In the genomic region with DNA sequence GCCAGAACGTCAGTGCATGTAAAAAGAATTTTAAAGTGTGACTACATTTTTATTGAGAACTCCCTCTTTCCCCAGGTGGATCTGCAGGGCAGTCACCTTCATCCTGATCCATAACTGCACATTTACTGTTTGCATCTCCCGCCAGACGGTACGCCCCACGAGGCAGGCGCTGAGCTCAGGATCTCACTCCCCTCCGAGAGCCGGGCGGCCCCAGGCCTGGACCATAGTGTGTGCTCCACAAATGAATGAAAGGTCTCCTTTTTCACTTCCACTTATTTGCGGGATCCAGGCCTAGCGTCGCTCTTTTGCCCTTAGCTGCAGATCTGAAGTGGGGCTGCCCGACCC, we compare ENCODE assay signal across 1 cellular context.
TF ChIP-seq lines count a peak whose summit lies in the region.

No MANE protein-coding gene starts in this region.

TF ChIP-seq in HepG2, 621 proteins besides CTCF, POLR2A, EP300 and RAD21 (continues in another document):
- TF ChIP-seq, protein P1, sequence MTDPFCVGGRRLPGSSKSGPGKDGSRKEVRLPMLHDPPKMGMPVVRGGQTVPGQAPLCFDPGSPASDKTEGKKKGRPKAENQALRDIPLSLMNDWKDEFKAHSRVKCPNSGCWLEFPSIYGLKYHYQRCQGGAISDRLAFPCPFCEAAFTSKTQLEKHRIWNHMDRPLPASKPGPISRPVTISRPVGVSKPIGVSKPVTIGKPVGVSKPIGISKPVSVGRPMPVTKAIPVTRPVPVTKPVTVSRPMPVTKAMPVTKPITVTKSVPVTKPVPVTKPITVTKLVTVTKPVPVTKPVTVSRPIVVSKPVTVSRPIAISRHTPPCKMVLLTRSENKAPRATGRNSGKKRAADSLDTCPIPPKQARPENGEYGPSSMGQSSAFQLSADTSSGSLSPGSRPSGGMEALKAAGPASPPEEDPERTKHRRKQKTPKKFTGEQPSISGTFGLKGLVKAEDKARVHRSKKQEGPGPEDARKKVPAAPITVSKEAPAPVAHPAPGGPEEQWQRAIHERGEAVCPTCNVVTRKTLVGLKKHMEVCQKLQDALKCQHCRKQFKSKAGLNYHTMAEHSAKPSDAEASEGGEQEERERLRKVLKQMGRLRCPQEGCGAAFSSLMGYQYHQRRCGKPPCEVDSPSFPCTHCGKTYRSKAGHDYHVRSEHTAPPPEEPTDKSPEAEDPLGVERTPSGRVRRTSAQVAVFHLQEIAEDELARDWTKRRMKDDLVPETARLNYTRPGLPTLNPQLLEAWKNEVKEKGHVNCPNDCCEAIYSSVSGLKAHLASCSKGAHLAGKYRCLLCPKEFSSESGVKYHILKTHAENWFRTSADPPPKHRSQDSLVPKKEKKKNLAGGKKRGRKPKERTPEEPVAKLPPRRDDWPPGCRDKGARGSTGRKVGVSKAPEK (CRISPR knock-in tag; IDR thresholded peaks at IDR 0.05; ENCODE audit: borderline replicate concordance) = no peak
- TF ChIP-seq, protein P2, sequence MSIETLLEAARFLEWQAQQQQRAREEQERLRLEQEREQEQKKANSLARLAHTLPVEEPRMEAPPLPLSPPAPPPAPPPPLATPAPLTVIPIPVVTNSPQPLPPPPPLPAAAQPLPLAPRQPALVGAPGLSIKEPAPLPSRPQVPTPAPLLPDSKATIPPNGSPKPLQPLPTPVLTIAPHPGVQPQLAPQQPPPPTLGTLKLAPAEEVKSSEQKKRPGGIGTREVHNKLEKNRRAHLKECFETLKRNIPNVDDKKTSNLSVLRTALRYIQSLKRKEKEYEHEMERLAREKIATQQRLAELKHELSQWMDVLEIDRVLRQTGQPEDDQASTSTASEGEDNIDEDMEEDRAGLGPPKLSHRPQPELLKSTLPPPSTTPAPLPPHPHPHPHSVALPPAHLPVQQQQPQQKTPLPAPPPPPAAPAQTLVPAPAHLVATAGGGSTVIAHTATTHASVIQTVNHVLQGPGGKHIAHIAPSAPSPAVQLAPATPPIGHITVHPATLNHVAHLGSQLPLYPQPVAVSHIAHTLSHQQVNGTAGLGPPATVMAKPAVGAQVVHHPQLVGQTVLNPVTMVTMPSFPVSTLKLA (IDR thresholded peaks at IDR 0.05) = peak; percentile 15; the same call in 1 of the 2 replicates
- TF ChIP-seq ZNF224 (CRISPR knock-in tag; IDR thresholded peaks at IDR 0.05) (no peak), ZNF878 (CRISPR knock-in tag; IDR thresholded peaks at IDR 0.05) (0 out of 2 replicates have a peak, but pooled peaks have one; percentile 10), CHD2 (IDR thresholded peaks at IDR 0.05; ENCODE audit: low read depth, low read length) (no peak), ZBTB7B (CRISPR knock-in tag; IDR thresholded peaks at IDR 0.05) (no peak), SKI (IDR thresholded peaks at IDR 0.05; ENCODE audit: partially characterized antibody) (no peak), ESRRA (CRISPR knock-in tag; IDR thresholded peaks at IDR 0.05; ENCODE audit: low read depth) (no peak), ATF7 (IDR thresholded peaks at IDR 0.05) (no peak), ATF7 (CRISPR knock-in tag; IDR thresholded peaks at IDR 0.05) (no peak), ZNF619 (CRISPR knock-in tag; IDR thresholded peaks at IDR 0.05) (no peak), USF2 (IDR thresholded peaks at IDR 0.05; ENCODE audit: low read depth, low read length) (no peak), USF2 (CRISPR knock-in tag; IDR thresholded peaks at IDR 0.05; ENCODE audit: borderline replicate concordance) (no peak), E2F5 (CRISPR knock-in tag; conservative IDR thresholded peaks at IDR 0.05) (0 out of 2 replicates have a peak, but pooled peaks have one; percentile 33), POLR2AphosphoS2 (IDR thresholded peaks at IDR 0.05; ENCODE audit: low read depth, low read length) (no peak), ZNF451 (CRISPR knock-in tag; IDR thresholded peaks at IDR 0.05) (0 out of 2 replicates have a peak, but pooled peaks have one; percentile 3), ZBTB1 (CRISPR knock-in tag; IDR thresholded peaks at IDR 0.05; ENCODE audit: borderline replicate concordance) (no peak), RCOR2 (CRISPR knock-in tag; IDR thresholded peaks at IDR 0.05) (no peak), HDAC1 (CRISPR knock-in tag; IDR thresholded peaks at IDR 0.05) (no peak), ZFP1 (CRISPR knock-in tag; IDR thresholded peaks at IDR 0.05) (no peak), ZNF441 (CRISPR knock-in tag; IDR thresholded peaks at IDR 0.05; ENCODE audit: borderline replicate concordance) (no peak), PRPF4 (IDR thresholded peaks at IDR 0.05; ENCODE audit: low read depth, low read length, poor library complexity, severe bottlenecking) (no peak), SP5 (CRISPR knock-in tag; IDR thresholded peaks at IDR 0.05; ENCODE audit: borderline replicate concordance, low read depth) (no peak), U2AF1 (optimal IDR thresholded peaks at IDR 0.05; ENCODE audit: low read depth, low read length) (peak; percentile 39), KDM1A (CRISPR knock-in tag; IDR thresholded peaks at IDR 0.05) (no peak), ZFX (CRISPR knock-in tag; IDR thresholded peaks at IDR 0.05; ENCODE audit: low read depth) (no peak)
- TF ChIP-seq, protein P3, sequence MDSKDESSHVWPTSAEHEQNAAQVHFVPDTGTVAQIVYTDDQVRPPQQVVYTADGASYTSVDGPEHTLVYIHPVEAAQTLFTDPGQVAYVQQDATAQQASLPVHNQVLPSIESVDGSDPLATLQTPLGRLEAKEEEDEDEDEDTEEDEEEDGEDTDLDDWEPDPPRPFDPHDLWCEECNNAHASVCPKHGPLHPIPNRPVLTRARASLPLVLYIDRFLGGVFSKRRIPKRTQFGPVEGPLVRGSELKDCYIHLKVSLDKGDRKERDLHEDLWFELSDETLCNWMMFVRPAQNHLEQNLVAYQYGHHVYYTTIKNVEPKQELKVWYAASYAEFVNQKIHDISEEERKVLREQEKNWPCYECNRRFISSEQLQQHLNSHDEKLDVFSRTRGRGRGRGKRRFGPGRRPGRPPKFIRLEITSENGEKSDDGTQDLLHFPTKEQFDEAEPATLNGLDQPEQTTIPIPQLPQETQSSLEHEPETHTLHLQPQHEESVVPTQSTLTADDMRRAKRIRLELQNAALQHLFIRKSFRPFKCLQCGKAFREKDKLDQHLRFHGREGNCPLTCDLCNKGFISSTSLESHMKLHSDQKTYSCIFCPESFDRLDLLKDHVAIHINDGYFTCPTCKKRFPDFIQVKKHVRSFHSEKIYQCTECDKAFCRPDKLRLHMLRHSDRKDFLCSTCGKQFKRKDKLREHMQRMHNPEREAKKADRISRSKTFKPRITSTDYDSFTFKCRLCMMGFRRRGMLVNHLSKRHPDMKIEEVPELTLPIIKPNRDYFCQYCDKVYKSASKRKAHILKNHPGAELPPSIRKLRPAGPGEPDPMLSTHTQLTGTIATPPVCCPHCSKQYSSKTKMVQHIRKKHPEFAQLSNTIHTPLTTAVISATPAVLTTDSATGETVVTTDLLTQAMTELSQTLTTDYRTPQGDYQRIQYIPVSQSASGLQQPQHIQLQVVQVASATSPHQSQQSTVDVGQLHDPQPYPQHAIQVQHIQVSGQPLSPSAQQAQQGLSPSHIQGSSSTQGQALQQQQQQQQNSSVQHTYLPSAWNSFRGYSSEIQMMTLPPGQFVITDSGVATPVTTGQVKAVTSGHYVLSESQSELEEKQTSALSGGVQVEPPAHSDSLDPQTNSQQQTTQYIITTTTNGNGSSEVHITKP (CRISPR knock-in tag; IDR thresholded peaks at IDR 0.05; ENCODE audit: low read depth) = no peak
- TF ChIP-seq, protein P4, sequence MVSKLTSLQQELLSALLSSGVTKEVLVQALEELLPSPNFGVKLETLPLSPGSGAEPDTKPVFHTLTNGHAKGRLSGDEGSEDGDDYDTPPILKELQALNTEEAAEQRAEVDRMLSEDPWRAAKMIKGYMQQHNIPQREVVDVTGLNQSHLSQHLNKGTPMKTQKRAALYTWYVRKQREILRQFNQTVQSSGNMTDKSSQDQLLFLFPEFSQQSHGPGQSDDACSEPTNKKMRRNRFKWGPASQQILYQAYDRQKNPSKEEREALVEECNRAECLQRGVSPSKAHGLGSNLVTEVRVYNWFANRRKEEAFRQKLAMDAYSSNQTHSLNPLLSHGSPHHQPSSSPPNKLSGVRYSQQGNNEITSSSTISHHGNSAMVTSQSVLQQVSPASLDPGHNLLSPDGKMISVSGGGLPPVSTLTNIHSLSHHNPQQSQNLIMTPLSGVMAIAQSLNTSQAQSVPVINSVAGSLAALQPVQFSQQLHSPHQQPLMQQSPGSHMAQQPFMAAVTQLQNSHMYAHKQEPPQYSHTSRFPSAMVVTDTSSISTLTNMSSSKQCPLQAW (CRISPR knock-in tag; IDR thresholded peaks at IDR 0.05) = no peak
- TF ChIP-seq, protein P5, sequence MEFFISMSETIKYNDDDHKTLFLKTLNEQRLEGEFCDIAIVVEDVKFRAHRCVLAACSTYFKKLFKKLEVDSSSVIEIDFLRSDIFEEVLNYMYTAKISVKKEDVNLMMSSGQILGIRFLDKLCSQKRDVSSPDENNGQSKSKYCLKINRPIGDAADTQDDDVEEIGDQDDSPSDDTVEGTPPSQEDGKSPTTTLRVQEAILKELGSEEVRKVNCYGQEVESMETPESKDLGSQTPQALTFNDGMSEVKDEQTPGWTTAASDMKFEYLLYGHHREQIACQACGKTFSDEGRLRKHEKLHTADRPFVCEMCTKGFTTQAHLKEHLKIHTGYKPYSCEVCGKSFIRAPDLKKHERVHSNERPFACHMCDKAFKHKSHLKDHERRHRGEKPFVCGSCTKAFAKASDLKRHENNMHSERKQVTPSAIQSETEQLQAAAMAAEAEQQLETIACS (CRISPR knock-in tag; IDR thresholded peaks at IDR 0.05) = no peak
- TF ChIP-seq, protein P6, sequence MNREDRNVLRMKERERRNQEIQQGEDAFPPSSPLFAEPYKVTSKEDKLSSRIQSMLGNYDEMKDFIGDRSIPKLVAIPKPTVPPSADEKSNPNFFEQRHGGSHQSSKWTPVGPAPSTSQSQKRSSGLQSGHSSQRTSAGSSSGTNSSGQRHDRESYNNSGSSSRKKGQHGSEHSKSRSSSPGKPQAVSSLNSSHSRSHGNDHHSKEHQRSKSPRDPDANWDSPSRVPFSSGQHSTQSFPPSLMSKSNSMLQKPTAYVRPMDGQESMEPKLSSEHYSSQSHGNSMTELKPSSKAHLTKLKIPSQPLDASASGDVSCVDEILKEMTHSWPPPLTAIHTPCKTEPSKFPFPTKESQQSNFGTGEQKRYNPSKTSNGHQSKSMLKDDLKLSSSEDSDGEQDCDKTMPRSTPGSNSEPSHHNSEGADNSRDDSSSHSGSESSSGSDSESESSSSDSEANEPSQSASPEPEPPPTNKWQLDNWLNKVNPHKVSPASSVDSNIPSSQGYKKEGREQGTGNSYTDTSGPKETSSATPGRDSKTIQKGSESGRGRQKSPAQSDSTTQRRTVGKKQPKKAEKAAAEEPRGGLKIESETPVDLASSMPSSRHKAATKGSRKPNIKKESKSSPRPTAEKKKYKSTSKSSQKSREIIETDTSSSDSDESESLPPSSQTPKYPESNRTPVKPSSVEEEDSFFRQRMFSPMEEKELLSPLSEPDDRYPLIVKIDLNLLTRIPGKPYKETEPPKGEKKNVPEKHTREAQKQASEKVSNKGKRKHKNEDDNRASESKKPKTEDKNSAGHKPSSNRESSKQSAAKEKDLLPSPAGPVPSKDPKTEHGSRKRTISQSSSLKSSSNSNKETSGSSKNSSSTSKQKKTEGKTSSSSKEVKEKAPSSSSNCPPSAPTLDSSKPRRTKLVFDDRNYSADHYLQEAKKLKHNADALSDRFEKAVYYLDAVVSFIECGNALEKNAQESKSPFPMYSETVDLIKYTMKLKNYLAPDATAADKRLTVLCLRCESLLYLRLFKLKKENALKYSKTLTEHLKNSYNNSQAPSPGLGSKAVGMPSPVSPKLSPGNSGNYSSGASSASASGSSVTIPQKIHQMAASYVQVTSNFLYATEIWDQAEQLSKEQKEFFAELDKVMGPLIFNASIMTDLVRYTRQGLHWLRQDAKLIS (CRISPR knock-in tag; IDR thresholded peaks at IDR 0.05) = no peak
- TF ChIP-seq, protein P7, sequence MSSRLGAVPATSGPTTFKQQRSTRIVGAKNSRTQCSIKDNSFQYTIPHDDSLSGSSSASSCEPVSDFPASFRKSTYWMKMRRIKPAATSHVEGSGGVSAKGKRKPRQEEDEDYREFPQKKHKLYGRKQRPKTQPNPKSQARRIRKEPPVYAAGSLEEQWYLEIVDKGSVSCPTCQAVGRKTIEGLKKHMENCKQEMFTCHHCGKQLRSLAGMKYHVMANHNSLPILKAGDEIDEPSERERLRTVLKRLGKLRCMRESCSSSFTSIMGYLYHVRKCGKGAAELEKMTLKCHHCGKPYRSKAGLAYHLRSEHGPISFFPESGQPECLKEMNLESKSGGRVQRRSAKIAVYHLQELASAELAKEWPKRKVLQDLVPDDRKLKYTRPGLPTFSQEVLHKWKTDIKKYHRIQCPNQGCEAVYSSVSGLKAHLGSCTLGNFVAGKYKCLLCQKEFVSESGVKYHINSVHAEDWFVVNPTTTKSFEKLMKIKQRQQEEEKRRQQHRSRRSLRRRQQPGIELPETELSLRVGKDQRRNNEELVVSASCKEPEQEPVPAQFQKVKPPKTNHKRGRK (CRISPR knock-in tag; IDR thresholded peaks at IDR 0.05) = no peak
- TF ChIP-seq, protein P8, sequence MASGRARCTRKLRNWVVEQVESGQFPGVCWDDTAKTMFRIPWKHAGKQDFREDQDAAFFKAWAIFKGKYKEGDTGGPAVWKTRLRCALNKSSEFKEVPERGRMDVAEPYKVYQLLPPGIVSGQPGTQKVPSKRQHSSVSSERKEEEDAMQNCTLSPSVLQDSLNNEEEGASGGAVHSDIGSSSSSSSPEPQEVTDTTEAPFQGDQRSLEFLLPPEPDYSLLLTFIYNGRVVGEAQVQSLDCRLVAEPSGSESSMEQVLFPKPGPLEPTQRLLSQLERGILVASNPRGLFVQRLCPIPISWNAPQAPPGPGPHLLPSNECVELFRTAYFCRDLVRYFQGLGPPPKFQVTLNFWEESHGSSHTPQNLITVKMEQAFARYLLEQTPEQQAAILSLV (CRISPR knock-in tag; IDR thresholded peaks at IDR 0.05; ENCODE audit: borderline replicate concordance) = no peak
